Comparison of ENCODE assay signal across 8 cellular contexts in the genomic region with DNA sequence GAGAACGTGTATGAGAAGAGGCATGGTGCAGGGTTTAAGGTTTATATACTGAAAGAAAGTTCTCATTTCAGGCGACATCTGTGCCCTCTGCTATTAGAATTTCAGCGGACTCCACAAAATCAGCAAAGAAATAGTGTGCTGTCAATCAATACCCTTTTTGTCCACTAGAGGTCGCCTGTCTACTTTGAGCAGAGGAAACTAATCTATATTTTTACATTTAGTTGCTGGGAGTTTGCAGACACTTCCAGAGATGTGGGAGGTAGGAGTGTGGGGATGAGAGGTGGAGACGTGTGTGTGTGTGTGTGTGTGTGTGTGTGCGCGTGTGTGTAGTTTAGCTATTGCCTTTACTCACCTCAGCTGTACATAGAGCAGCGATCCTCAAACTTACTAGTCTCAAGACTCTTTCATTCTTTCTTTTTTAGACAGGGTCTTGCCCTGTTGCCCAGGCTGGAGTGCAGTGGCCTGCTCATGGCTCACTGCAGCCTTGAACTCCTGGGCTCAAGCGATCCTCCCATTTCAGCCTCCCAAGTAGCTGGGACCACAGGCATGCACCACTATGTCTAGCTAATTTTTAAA. TPM values are rescaled to one million over a fixed set of nuclear protein-coding genes. Genes with fewer than 3 reads are reported as not detected.
DNase-seq lines count a peak whose midpoint lies in the region; ATAC-seq and TF ChIP-seq lines count a peak whose summit lies in the region.

No MANE protein-coding gene starts in this region.

- H3K27ac Mint-ChIP-seq in chondrocyte (ENCODE audit: unreplicated experiment) (no peak overlapping the region), memory B cell (no peak overlapping the region)

- H3K9me3 Mint-ChIP-seq in chondrocyte (ENCODE audit: low read depth) (no peaks in the 10 kb centered on the region), memory B cell (no peaks in the 10 kb centered on the region)

- H3K4me1 Mint-ChIP-seq in chondrocyte (ENCODE audit: low read depth): peaks cover 40% of the 10 kb centered on the region
- H3K4me1 Mint-ChIP-seq in memory B cell: peaks cover 14% of the 10 kb centered on the region

- ATAC-seq in memory B cell (ENCODE audit: low read depth): no peak
- ATAC-seq in HG03521 (IDR thresholded peaks at IDR 0.05; ENCODE audit: unreplicated experiment): no peak
- no peak for ATAC-seq in GM19455 (IDR thresholded peaks at IDR 0.05; ENCODE audit: unreplicated experiment)

- H3K27me3 Mint-ChIP-seq in chondrocyte (ENCODE audit: low read depth) (no peaks in the 10 kb centered on the region), memory B cell (no peaks in the 10 kb centered on the region)

- peaks cover 2% of the 10 kb centered on the region for H3K36me3 Mint-ChIP-seq in chondrocyte (ENCODE audit: low read depth)
- no peaks in the 10 kb centered on the region for H3K36me3 Mint-ChIP-seq in memory B cell

- TF ChIP-seq CTCF in LNCAP (IDR thresholded peaks at IDR 0.05) (peak; percentile 69), chondrocyte (IDR thresholded peaks at IDR 0.05) (peak; percentile 86)

- DNase-seq in activated T-cell treated with anti-CD3 and anti-CD28 coated beads for 4 hours: peak; percentile 52
- no peak for DNase-seq in activated T-cell treated with anti-CD3 and anti-CD28 coated beads, Interleukin-2, amount 50 U/mL, for 1 hour
- DNase-seq in RKO (ENCODE audit: low spot score): peak; percentile 67
- DNase-seq in chondrocyte (ENCODE audit: low spot score): no peak
- peak; percentile 65 to 72 for DNase-seq in memory B cell (ENCODE audit: low spot score in 2 of 2)

- H3K4me3 Mint-ChIP-seq in chondrocyte (ENCODE audit: unreplicated experiment): no peak overlapping the region
- no peak overlapping the region for H3K4me3 Mint-ChIP-seq in memory B cell

RNA-seq across cellular contexts. Expression of gene INAFM1, which starts 9.7 kb away (rescaled TPM):
- 25.6 to 31.1 TPM (median 28.8 TPM) in 3 replicates for total RNA-seq in chondrocyte

RNA-seq across cellular contexts. Expression of gene C5AR1, which starts 25.2 kb away (rescaled TPM):
- total RNA-seq in chondrocyte: 2.9 to 4.3 TPM (median 3.7 TPM) in 3 replicates

RNA-seq across cellular contexts. Expression of gene CCDC9, which starts 28.1 kb away (rescaled TPM):
- 41.3 to 62.4 TPM (median 59.4 TPM) in 3 replicates for total RNA-seq in chondrocyte

RNA-seq across cellular contexts. Expression of gene C5AR2, which starts 47.6 kb away (rescaled TPM):
- total RNA-seq in chondrocyte: 0.07 to 0.34 TPM in 2 of 3 replicates, not detected in the other

RNA-seq across cellular contexts. Expression of gene BBC3, which starts 53.4 kb away (rescaled TPM):
- 12.6 to 16.1 TPM (median 15.2 TPM) in 3 replicates for total RNA-seq in chondrocyte

Comparison
In these comparisons a context has a peak if more than half of its experiments do, and no peak if none do; other contexts are left out.
1. DNase-seq: peak in activated T-cell treated with anti-CD3 and anti-CD28 coated beads for 4 hours (single experiment), RKO (single experiment) and memory B cell (2 of 2); none in activated T-cell treated with anti-CD3 and anti-CD28 coated beads, Interleukin-2, amount 50 U/mL, for 1 hour (single experiment) and chondrocyte (single experiment).